Comparison of ENCODE assay signal across 13 cellular contexts in the genomic region with DNA sequence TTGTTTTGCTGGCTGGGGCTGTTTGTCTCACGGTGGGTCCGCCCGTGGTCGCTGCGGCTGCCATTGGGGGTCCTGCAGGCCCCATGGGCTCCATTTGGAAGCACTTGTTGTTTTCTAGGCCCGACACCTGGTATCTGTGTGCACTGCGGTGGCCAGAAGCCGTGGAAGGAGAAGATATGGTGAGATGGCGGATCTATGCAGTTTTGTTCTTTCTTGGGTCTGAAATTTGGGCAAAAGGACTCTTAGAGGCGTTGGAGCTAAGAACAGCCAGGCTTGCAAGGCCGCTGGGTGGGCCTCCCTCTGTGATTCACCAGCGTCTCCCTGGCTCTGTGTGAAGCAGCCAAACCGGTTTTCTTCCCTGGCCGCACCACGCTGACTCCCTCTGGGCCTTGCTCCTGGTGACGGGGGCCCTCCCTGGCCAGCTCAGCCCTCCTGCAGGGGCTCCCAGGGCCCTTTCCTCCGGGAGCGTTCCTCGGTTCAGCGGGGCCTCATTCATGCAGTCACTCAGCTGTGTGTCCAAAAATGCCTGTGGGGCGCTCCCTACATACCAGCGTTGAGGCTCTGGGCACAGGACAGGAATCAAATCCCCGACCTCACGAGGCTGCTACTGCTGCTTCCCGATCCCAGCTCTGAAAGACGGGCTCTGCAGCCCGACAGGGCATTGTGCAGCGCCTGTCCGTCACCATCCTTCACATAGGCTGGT.
DNase-seq lines count a peak whose midpoint lies in the region; ATAC-seq and TF ChIP-seq lines count a peak whose summit lies in the region.
"Had no signal": no experiment of that assay in that cellular context is flagged by ENCODE, and none has a peak within 500 bp of the region (broad histone marks: within the 10 kb centered on the region; RNA-seq: fewer than 3 reads in every experiment).

No MANE protein-coding gene starts in this region.

- peaks cover 11% of the 10 kb centered on the region for H3K4me1 ChIP-seq in mucosa of descending colon (ENCODE audit: low read depth)

- H3K9me3 Mint-ChIP-seq in nephron progenitor cell: no peaks in the 10 kb centered on the region
- H3K9me3 Mint-ChIP-seq: activated CD4-positive, alpha-beta T cell treated with anti-CD3 and anti-CD28 coated beads, Interleukin-2, amount 10 ng/mL, durations not matched to agents 24 days and 14 days had no signal

- intact Hi-C loops in mucosa of descending colon (cut with DNase I, micrococcal nuclease): no loop called here

- peaks cover 12% of the 10 kb centered on the region for H3K4me1 Mint-ChIP-seq in nephron progenitor cell
- H3K4me1 Mint-ChIP-seq: activated CD4-positive, alpha-beta T cell treated with anti-CD3 and anti-CD28 coated beads, Interleukin-2, amount 10 ng/mL, durations not matched to agents 24 days and 14 days had no signal

- no peaks in the 10 kb centered on the region for H3K36me3 ChIP-seq in mucosa of descending colon (ENCODE audit: low read depth)

- H3K4me3 ChIP-seq in mucosa of descending colon: no peak overlapping the region
- H3K4me3 ChIP-seq: A549 had no signal

- peak; percentile 85 for ATAC-seq in mucosa of descending colon
- no peak for ATAC-seq in HG03442 (IDR thresholded peaks at IDR 0.05; ENCODE audit: unreplicated experiment)
- ATAC-seq: A549; activated T-helper 17 cell treated with anti-CD3 and anti-CD28 coated beads, Interleukin-2, amount 50 U/mL, for 72 hours; left cardiac atrium had no signal

- no peak overlapping the region for H3K27ac Mint-ChIP-seq in nephron progenitor cell
- H3K27ac Mint-ChIP-seq: activated CD4-positive, alpha-beta T cell treated with anti-CD3 and anti-CD28 coated beads, Interleukin-2, amount 10 ng/mL, durations not matched to agents 24 days and 14 days; activated T-helper 17 cell treated with anti-CD3 and anti-CD28 coated beads, Interleukin-2, amount 50 U/mL, for 72 hours had no signal

- H3K36me3 Mint-ChIP-seq in nephron progenitor cell (ENCODE audit: low read depth): no peaks in the 10 kb centered on the region

- no peak overlapping the region for H3K4me3 Mint-ChIP-seq in nephron progenitor cell
- H3K4me3 Mint-ChIP-seq: activated CD4-positive, alpha-beta T cell treated with anti-CD3 and anti-CD28 coated beads, Interleukin-2, amount 10 ng/mL, durations not matched to agents 24 days and 14 days; activated T-helper 17 cell treated with anti-CD3 and anti-CD28 coated beads, Interleukin-2, amount 50 U/mL, for 72 hours had no signal

- no peak for TF ChIP-seq CTCF in mucosa of descending colon (IDR thresholded peaks at IDR 0.05)
- TF ChIP-seq CTCF in nephron progenitor cell (IDR thresholded peaks at IDR 0.05): no peak

- H3K27me3 Mint-ChIP-seq in nephron progenitor cell (ENCODE audit: low read depth, poor library complexity): peaks cover 16% of the 10 kb centered on the region
- H3K27me3 Mint-ChIP-seq: activated CD4-positive, alpha-beta T cell treated with anti-CD3 and anti-CD28 coated beads, Interleukin-2, amount 10 ng/mL, durations not matched to agents 24 days and 14 days had no signal

- H3K9me3 ChIP-seq in mucosa of descending colon: no peaks in the 10 kb centered on the region
- H3K9me3 ChIP-seq: A549 had no signal

- H3K27ac ChIP-seq in epithelial cell of prostate: peak overlapping the region; percentile 41

- DNase-seq in SIG-M5 treated with dmso at 0.1 percent for 504 hours (lab: John Stamatoyannopoulos, UW; ENCODE audit: unreplicated experiment): peak; percentile 3
- no peak for DNase-seq in SIG-M5 (lab: John Stamatoyannopoulos, UW)
- peak; percentile 81 for DNase-seq in epithelial cell of prostate (ENCODE audit: low read depth, low spot score)
- peak; percentile 73 to 78 (median 77) for DNase-seq in mucosa of descending colon
- peak; percentile 83 for DNase-seq in ureter (ENCODE audit: low spot score)
- no peak for DNase-seq in activated CD4-positive, alpha-beta T cell treated with anti-CD3 and anti-CD28 coated beads, Interleukin-2, amount 50 U/mL, for 48 hours
- no peak for DNase-seq in nephron progenitor cell
- DNase-seq: activated CD4-positive, alpha-beta T cell treated with anti-CD3 and anti-CD28 coated beads, Interleukin-2, amount 10 ng/mL, durations not matched to agents 24 days and 14 days; left cardiac atrium; substantia nigra had no signal

Comparison
In these comparisons a context has a peak if more than half of its experiments do, and no peak if none do; other contexts are left out.
1. DNase-seq: peak in SIG-M5 treated with dmso at 0.1 percent for 504 hours (single experiment), epithelial cell of prostate (single experiment), mucosa of descending colon (3 of 3) and ureter (single experiment); none in SIG-M5 (single experiment), activated CD4-positive, alpha-beta T cell treated with anti-CD3 and anti-CD28 coated beads, Interleukin-2, amount 50 U/mL, for 48 hours (0 of 2) and nephron progenitor cell (single experiment).